Comparison of ENCODE assay signal across 1 cellular context in the genomic region with DNA sequence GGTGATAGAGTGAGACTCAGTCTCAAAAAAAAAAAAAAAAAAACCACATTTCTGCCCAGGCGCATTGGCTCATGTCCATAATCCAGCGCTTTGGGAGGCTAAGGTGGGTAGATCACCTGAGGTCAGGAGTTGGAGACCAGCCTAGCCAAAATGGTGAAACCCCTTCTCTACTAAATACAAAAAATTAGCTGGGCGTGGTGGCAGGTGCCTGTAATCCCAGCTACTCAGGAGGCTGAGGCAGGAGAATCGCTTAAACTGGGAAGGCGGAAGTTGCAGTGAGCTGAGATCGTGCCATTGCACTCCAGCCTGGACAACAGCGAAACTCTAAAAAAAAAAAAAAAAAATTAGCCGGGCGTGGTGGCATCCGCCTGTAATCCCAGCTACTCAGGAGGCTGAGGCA. TPM values are rescaled to one million over a fixed set of nuclear protein-coding genes. Genes with fewer than 3 reads are reported as not detected.
"Had no signal": no experiment of that assay in that cellular context is flagged by ENCODE, and none has a peak within 500 bp of the region (broad histone marks: within the 10 kb centered on the region; RNA-seq: fewer than 3 reads in every experiment).

No MANE protein-coding gene starts in this region.

RNA-seq across cellular contexts. Expression of a gene that starts 51.6 kb away (rescaled TPM):
- total RNA-seq: G401 had no signal
